ENCODE assay signal across 10 cellular contexts in genomic region chr10:5904227-5904626, GRCh38.
DNase-seq lines count a peak whose midpoint lies in the region; ATAC-seq, FAIRE-seq and TF ChIP-seq lines count a peak whose summit lies in the region.
"Had no signal": no experiment of that assay in that cellular context is flagged by ENCODE, and none has a peak within 500 bp of the region (broad histone marks: within the 10 kb centered on the region; RNA-seq: fewer than 3 reads in every experiment).

No MANE protein-coding gene starts in this region.

- H3K36me3 Mint-ChIP-seq in central memory CD8-positive, alpha-beta T cell (ENCODE audit: insufficient read depth): peaks cover 17% of the 10 kb centered on the region

- H3K27ac Mint-ChIP-seq in central memory CD8-positive, alpha-beta T cell (ENCODE audit: low read depth): peak overlapping the region; percentile 49

- no peaks in the 10 kb centered on the region for H3K27me3 Mint-ChIP-seq in central memory CD8-positive, alpha-beta T cell

- peak; percentile 95 for ATAC-seq in GM19467 (IDR thresholded peaks at IDR 0.05; ENCODE audit: unreplicated experiment)
- ATAC-seq in HG03095 (IDR thresholded peaks at IDR 0.05; ENCODE audit: unreplicated experiment): peak; percentile 95
- no peak for ATAC-seq in central memory CD8-positive, alpha-beta T cell (replicated peaks; ENCODE audit: extremely low read depth, poor library complexity, severe bottlenecking)
- no peak for ATAC-seq in SK-N-SH treated with all-trans-retinoic acid at 6 μM for 48 hours

- H3K4me3 Mint-ChIP-seq in central memory CD8-positive, alpha-beta T cell: no peak overlapping the region

- no peaks in the 10 kb centered on the region for H3K9me3 Mint-ChIP-seq in central memory CD8-positive, alpha-beta T cell

- H3K4me1 Mint-ChIP-seq in central memory CD8-positive, alpha-beta T cell: peaks cover 29% of the 10 kb centered on the region

- DNase-seq in GM18507 (ENCODE audit: extremely low spot score, insufficient read length, low read depth): peak; percentile 46
- DNase-seq in central memory CD8-positive, alpha-beta T cell (ENCODE audit: low spot score in 2 of 2): no peak
- DNase-seq in effector CD8-positive, alpha-beta T cell (lab: John Stamatoyannopoulos, UW): no peak
- no peak for DNase-seq in DMS153 treated with DMSO at 0.1 percent for 48 hours (lab: John Stamatoyannopoulos, UW; ENCODE audit: unreplicated experiment)
- DNase-seq in MV-4-11 (lab: John Stamatoyannopoulos, UW): no peak
- DNase-seq: activated CD4-positive, alpha-beta T cell treated with anti-CD3 and anti-CD28 coated beads, Interleukin-2, amount 50 U/mL, for 4 hours; DND-41 had no signal

- FAIRE-seq in GM18507 (lab: Jason Lieb, UNC): peak; percentile 90

TF ChIP-seq in SK-N-SH treated with all-trans-retinoic acid at 6 μM for 48 hours, 23 proteins besides CTCF, POLR2A, EP300 and RAD21:
- TF ChIP-seq, protein P1, sequence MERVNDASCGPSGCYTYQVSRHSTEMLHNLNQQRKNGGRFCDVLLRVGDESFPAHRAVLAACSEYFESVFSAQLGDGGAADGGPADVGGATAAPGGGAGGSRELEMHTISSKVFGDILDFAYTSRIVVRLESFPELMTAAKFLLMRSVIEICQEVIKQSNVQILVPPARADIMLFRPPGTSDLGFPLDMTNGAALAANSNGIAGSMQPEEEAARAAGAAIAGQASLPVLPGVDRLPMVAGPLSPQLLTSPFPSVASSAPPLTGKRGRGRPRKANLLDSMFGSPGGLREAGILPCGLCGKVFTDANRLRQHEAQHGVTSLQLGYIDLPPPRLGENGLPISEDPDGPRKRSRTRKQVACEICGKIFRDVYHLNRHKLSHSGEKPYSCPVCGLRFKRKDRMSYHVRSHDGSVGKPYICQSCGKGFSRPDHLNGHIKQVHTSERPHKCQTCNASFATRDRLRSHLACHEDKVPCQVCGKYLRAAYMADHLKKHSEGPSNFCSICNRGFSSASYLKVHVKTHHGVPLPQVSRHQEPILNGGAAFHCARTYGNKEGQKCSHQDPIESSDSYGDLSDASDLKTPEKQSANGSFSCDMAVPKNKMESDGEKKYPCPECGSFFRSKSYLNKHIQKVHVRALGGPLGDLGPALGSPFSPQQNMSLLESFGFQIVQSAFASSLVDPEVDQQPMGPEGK (CRISPR knock-in tag; IDR thresholded peaks at IDR 0.05; ENCODE audit: borderline replicate concordance): no peak
- TF ChIP-seq ZNF70 (CRISPR knock-in tag; IDR thresholded peaks at IDR 0.05): no peak
- no peak for TF ChIP-seq ZC3H10 (CRISPR knock-in tag; IDR thresholded peaks at IDR 0.05)
- no peak for TF ChIP-seq ZNF8 (CRISPR knock-in tag; IDR thresholded peaks at IDR 0.05)
- TF ChIP-seq ISL1 (CRISPR knock-in tag; IDR thresholded peaks at IDR 0.05): no peak
- TF ChIP-seq POU6F1 (CRISPR knock-in tag; IDR thresholded peaks at IDR 0.05; ENCODE audit: borderline replicate concordance, low read depth): no peak
- no peak for TF ChIP-seq PPARA (CRISPR knock-in tag; IDR thresholded peaks at IDR 0.05; ENCODE audit: borderline replicate concordance)
- no peak for TF ChIP-seq TCF4 (CRISPR knock-in tag; IDR thresholded peaks at IDR 0.05; ENCODE audit: borderline replicate concordance)
- no peak for TF ChIP-seq BACH2 (CRISPR knock-in tag; IDR thresholded peaks at IDR 0.05; ENCODE audit: borderline replicate concordance)
- TF ChIP-seq RARB (CRISPR knock-in tag; IDR thresholded peaks at IDR 0.05): no peak
- no peak for TF ChIP-seq ESRRG (CRISPR knock-in tag; IDR thresholded peaks at IDR 0.05)
- no peak for TF ChIP-seq OSR1 (CRISPR knock-in tag; IDR thresholded peaks at IDR 0.05)
- TF ChIP-seq CSRNP3 (CRISPR knock-in tag; IDR thresholded peaks at IDR 0.05): no peak

Comparison
In these comparisons a context has a peak if more than half of its experiments do, and no peak if none do; other contexts are left out.
1. ATAC-seq: peak in GM19467 (single experiment) and HG03095 (single experiment); none in central memory CD8-positive, alpha-beta T cell (single experiment) and SK-N-SH treated with all-trans-retinoic acid at 6 μM for 48 hours (single experiment).